2 cellular contexts compared by ENCODE assay signal in the genomic region with DNA sequence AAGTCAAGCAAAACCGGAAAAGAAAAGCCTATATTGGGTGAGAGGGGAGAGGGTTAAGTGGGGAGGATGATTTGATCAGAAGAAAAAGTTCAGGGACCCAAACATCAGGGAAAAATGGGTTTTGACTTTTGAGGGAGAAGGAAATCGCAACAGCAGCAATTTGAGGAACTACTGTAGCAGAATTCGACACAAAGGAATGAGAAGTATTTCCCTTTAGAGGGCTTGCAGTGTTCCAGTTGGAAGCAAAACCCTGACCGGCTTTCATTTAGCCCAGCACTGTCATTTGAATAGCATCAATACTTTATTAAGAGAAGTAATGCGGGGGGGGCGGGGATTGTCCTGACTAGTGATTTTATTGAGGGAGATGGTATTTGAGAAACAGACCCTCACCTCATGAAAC.
TF ChIP-seq lines count a peak whose summit lies in the region.

No MANE protein-coding gene starts in this region.

TF ChIP-seq in SK-N-SH, 30 proteins besides CTCF, POLR2A, EP300 and RAD21:
- TF ChIP-seq ELF1 (IDR thresholded peaks at IDR 0.05), result no peak
- TF ChIP-seq, protein P1, sequence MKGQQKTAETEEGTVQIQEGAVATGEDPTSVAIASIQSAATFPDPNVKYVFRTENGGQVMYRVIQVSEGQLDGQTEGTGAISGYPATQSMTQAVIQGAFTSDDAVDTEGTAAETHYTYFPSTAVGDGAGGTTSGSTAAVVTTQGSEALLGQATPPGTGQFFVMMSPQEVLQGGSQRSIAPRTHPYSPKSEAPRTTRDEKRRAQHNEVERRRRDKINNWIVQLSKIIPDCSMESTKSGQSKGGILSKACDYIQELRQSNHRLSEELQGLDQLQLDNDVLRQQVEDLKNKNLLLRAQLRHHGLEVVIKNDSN (IDR thresholded peaks at IDR 0.05; ENCODE audit: borderline replicate concordance, low read depth), result no peak
- no peak for TF ChIP-seq ZBTB33 (IDR thresholded peaks at IDR 0.05; ENCODE audit: borderline replicate concordance, low read depth)
- TF ChIP-seq MEF2A (IDR thresholded peaks at IDR 0.05; ENCODE audit: borderline replicate concordance, low read depth), result no peak
- no peak for TF ChIP-seq MXI1 (IDR thresholded peaks at IDR 0.05; ENCODE audit: low read depth, low read length)

TF ChIP-seq in H1, 55 proteins besides CTCF, POLR2A, EP300 and RAD21:
- TF ChIP-seq SP2 (IDR thresholded peaks at IDR 0.05; ENCODE audit: low read length) (no peak), MAFK (IDR thresholded peaks at IDR 0.05; ENCODE audit: low read depth, low read length) (0 out of 2 replicates have a peak, but pooled peaks have one; percentile 32), TAF1 (IDR thresholded peaks at IDR 0.05; ENCODE audit: low read depth, low read length) (no peak), CREB1 (IDR thresholded peaks at IDR 0.05) (no peak), JUN (IDR thresholded peaks at IDR 0.05; ENCODE audit: low read depth, low read length) (no peak), CHD2 (IDR thresholded peaks at IDR 0.05; ENCODE audit: low read length) (no peak), RFX5 (IDR thresholded peaks at IDR 0.05; ENCODE audit: borderline replicate concordance, low read depth, low read length) (no peak)
